Comparison of ENCODE assay signal across 8 cellular contexts in genomic region chr9:128275198-128276007, GRCh38. TPM values are rescaled to one million over a fixed set of nuclear protein-coding genes. Genes with fewer than 3 reads are reported as not detected.
DNase-seq lines count a peak whose midpoint lies in the region; ATAC-seq and TF ChIP-seq lines count a peak whose summit lies in the region.

Gene GOLGA2, minus strand, starts transcription at chr9:128276007. Its CDS starts 31 bp downstream, at chr9:128275976.

- H3K9me3 Mint-ChIP-seq in CD4-positive, alpha-beta memory T cell: peaks cover 0 to 2% (median 0%) of the 10 kb centered on the region in 8 donors
- H3K9me3 Mint-ChIP-seq in endothelial cell (ENCODE audit: unreplicated experiment): no peaks in the 10 kb centered on the region

- ATAC-seq in GM18907 (IDR thresholded peaks at IDR 0.05; ENCODE audit: unreplicated experiment) (peak; percentile 56), HG03064 (IDR thresholded peaks at IDR 0.05; ENCODE audit: low read depth, unreplicated experiment) (peak; percentile 44), SK-N-SH treated with all-trans-retinoic acid at 6 μM for 48 hours (peak; percentile 77), upper lobe of right lung (peak; percentile 69)

- peak in 1 of 5 donors; percentile 4 for DNase-seq in CD4-positive, alpha-beta memory T cell
- peak; percentile 20 for DNase-seq in endothelial cell (ENCODE audit: low spot score)
- no peak for DNase-seq in upper lobe of right lung
- no peak for DNase-seq in NCI-H446 (lab: John Stamatoyannopoulos, UW)

- H3K4me1 Mint-ChIP-seq in CD4-positive, alpha-beta memory T cell: peaks cover 17 to 43% (median 32%) of the 10 kb centered on the region in 4 donors
- peaks cover 37% of the 10 kb centered on the region for H3K4me1 Mint-ChIP-seq in endothelial cell (ENCODE audit: unreplicated experiment)

- no peaks in the 10 kb centered on the region for H3K9me3 ChIP-seq in CD4-positive, alpha-beta memory T cell (ENCODE audit: control insufficient read depth in 1 of 2, low read length in 2 of 2)
- H3K9me3 ChIP-seq in mesodermal cell (ENCODE audit: control insufficient read depth, low read length) (no peaks in the 10 kb centered on the region), upper lobe of right lung (no peaks in the 10 kb centered on the region)

- intact Hi-C loops in CD4-positive, alpha-beta memory T cell (cut with micrococcal nuclease): loop anchor here (1.0 kb wide), 4 partner anchors 25 to 181 kb away; partner anchors contain the start of genes COQ4, ODF2, SLC27A4 and TRUB2
- intact Hi-C loops in upper lobe of right lung (cut with DNase I): no loop called here

- H3K27ac Mint-ChIP-seq in CD4-positive, alpha-beta memory T cell: peak within 1 kb of the TSS; percentile 92 to 99 (median 97)
- H3K27ac Mint-ChIP-seq in endothelial cell (ENCODE audit: unreplicated experiment): peak within 1 kb of the TSS; percentile 89

- peaks cover 8 to 36% of the 10 kb centered on the region in 2 donors for H3K36me3 Mint-ChIP-seq in CD4-positive, alpha-beta memory T cell
- peaks cover 20% of the 10 kb centered on the region for H3K36me3 Mint-ChIP-seq in endothelial cell (ENCODE audit: low read depth, unreplicated experiment)

- H3K27ac ChIP-seq in CD4-positive, alpha-beta memory T cell (ENCODE audit: low read depth, low read length): peak within 1 kb of the TSS; percentile 82
- H3K27ac ChIP-seq in mesodermal cell (ENCODE audit: low read depth, low read length, severe bottlenecking): peak within 1 kb of the TSS; percentile 97
- peak within 1 kb of the TSS; percentile 86 for H3K27ac ChIP-seq in upper lobe of right lung

- CTCF ChIA-PET in CD4-positive, alpha-beta memory T cell (lab: Charles Lee; ENCODE audit: partially characterized antibody): interaction anchor here (0.9 to 1.6 kb wide), 3 partner anchors 19 to 66 kb away, joined by 3 to 6 read pairs (median 5); no protein-coding TSS in a partner anchor

- no peaks in the 10 kb centered on the region for H3K27me3 ChIP-seq in CD4-positive, alpha-beta memory T cell (ENCODE audit: insufficient read depth, low read length)
- no peaks in the 10 kb centered on the region for H3K27me3 ChIP-seq in upper lobe of right lung

- POLR2A ChIA-PET in CD4-positive, alpha-beta memory T cell (lab: Charles Lee; ENCODE audit: partially characterized antibody): interaction anchor here (0.6 to 1.4 kb wide), 16 partner anchors 13 to 409 kb away, joined by 3 to 19 read pairs (median 4); partner anchors contain the start of genes CIZ1, GLE1, PTGES2 and SPTAN1

- H3K4me3 ChIP-seq in CD4-positive, alpha-beta memory T cell (ENCODE audit: low read length in 2 of 2): peak within 1 kb of the TSS; percentile 88
- H3K4me3 ChIP-seq in mesodermal cell (ENCODE audit: extremely low read depth, insufficient read depth, low read length, poor library complexity, severe bottlenecking) (peak within 1 kb of the TSS; percentile 99), upper lobe of right lung (peak within 1 kb of the TSS; percentile 90)

- peaks cover 28% of the 10 kb centered on the region for H3K4me1 ChIP-seq in CD4-positive, alpha-beta memory T cell (ENCODE audit: insufficient read depth, low read length)
- H3K4me1 ChIP-seq in mesodermal cell (ENCODE audit: control insufficient read depth, insufficient read depth, low read length, poor library complexity, severe bottlenecking) (peaks cover 6% of the 10 kb centered on the region), upper lobe of right lung (peaks cover 31% of the 10 kb centered on the region)

- TF ChIP-seq CTCF in endothelial cell (IDR thresholded peaks at IDR 0.05; ENCODE audit: unreplicated experiment) (no peak), upper lobe of right lung (IDR thresholded peaks at IDR 0.05) (no peak)

- no peaks in the 10 kb centered on the region for H3K27me3 Mint-ChIP-seq in CD4-positive, alpha-beta memory T cell
- peaks cover 14% of the 10 kb centered on the region for H3K27me3 Mint-ChIP-seq in endothelial cell (ENCODE audit: unreplicated experiment)

- H3K4me3 Mint-ChIP-seq in CD4-positive, alpha-beta memory T cell: peak within 1 kb of the TSS; percentile 94 to 98 (median 97)
- H3K4me3 Mint-ChIP-seq in endothelial cell (ENCODE audit: unreplicated experiment): peak within 1 kb of the TSS; percentile 98

- H3K36me3 ChIP-seq in CD4-positive, alpha-beta memory T cell (ENCODE audit: insufficient read depth, low read length): peaks cover 19% of the 10 kb centered on the region
- H3K36me3 ChIP-seq in mesodermal cell (ENCODE audit: control insufficient read depth, insufficient read depth, low read length) (peaks cover 40% of the 10 kb centered on the region), upper lobe of right lung (peaks cover 29% of the 10 kb centered on the region)

- WGBS in mesodermal cell (ENCODE audit: insufficient coverage in 2 of 2), 2 experiments: 0 to 1% methylated on average over 33 to 46 of the region's 57 CpGs

TF ChIP-seq in SK-N-SH treated with all-trans-retinoic acid at 6 μM for 48 hours, 23 proteins besides CTCF, POLR2A, EP300 and RAD21:
- TF ChIP-seq ISL1 (CRISPR knock-in tag; IDR thresholded peaks at IDR 0.05) (no peak), ARNTL (CRISPR knock-in tag; IDR thresholded peaks at IDR 0.05; ENCODE audit: borderline replicate concordance, low read depth) (no peak)

RNA-seq across cellular contexts. Expression of gene GOLGA2, which starts in this region (rescaled TPM):
- 10 to 100 TPM; 76.4 to 82.4 TPM for total RNA-seq in CD4-positive, alpha-beta memory T cell
- polyA plus RNA-seq in CD4-positive, alpha-beta memory T cell: 10 to 100 TPM in 1 of 2 donors, 1 to 10 TPM in 1; 1.4 to 10.5 TPM
- 69.4 TPM for total RNA-seq in endothelial cell (ENCODE audit: unreplicated experiment)
- polyA plus RNA-seq in mesodermal cell (2013, experiment 1 of 2): 78.9 TPM
- polyA plus RNA-seq in mesodermal cell (2013, experiment 2 of 2): 77.0 TPM
- 88.7 TPM for total RNA-seq in upper lobe of right lung
